ENCODE assay signal across 12 cellular contexts in genomic region chr17:66522591-66523272, GRCh38.
DNase-seq lines count a peak whose midpoint lies in the region; ATAC-seq and TF ChIP-seq lines count a peak whose summit lies in the region.
"Had no signal": no experiment of that assay in that cellular context is flagged by ENCODE, and none has a peak within 500 bp of the region (broad histone marks: within the 10 kb centered on the region; RNA-seq: fewer than 3 reads in every experiment).

No MANE protein-coding gene starts in this region.

- H3K4me1 ChIP-seq in hepatocyte (ENCODE audit: insufficient read depth), result peaks cover 21% of the 10 kb centered on the region
- H3K4me1 ChIP-seq in uterus, result no peaks in the 10 kb centered on the region
- H3K4me1 ChIP-seq in prostate gland (replicated peaks), result peaks cover 4% of the 10 kb centered on the region
- H3K4me1 ChIP-seq: lower lobe of right lung, pancreas had no signal

- ATAC-seq in natural killer cell treated with Interleukin-12 subunit alpha and Interleukin-12 subunit beta and Interleukin-15 and Interleukin-18, amount 100 ng/mL, for 72 hours, result peak in 1 of 2 donors; percentile 45
- no peak for ATAC-seq in natural killer cell
- ATAC-seq in activated CD8-positive, alpha-beta T cell treated with anti-CD3 and anti-CD28 coated beads, Interleukin-2, amount 10 ng/mL, durations not matched to agents 7 days and 5 days, result no peak
- ATAC-seq: lower lobe of right lung, pancreas had no signal

- no peak for TF ChIP-seq POLR2A in uterus (IDR thresholded peaks at IDR 0.05)
- TF ChIP-seq POLR2A in prostate gland (IDR thresholded peaks at IDR 0.05), result no peak

- H3K36me3 ChIP-seq in hepatocyte (replicated peaks; ENCODE audit: insufficient read depth, low read depth) (no peaks in the 10 kb centered on the region), uterus (no peaks in the 10 kb centered on the region), prostate gland (no peaks in the 10 kb centered on the region)
- H3K36me3 ChIP-seq: lower lobe of right lung, pancreas had no signal

- POLR2A ChIA-PET in activated CD8-positive, alpha-beta T cell treated with anti-CD3 and anti-CD28 coated beads, Interleukin-2, amount 10 ng/mL, durations not matched to agents 7 days and 5 days (lab: Charles Lee), result no interaction called here

- no peaks in the 10 kb centered on the region for H3K9me3 ChIP-seq in hepatocyte (ENCODE audit: low read depth)
- no peaks in the 10 kb centered on the region for H3K9me3 ChIP-seq in uterus
- H3K9me3 ChIP-seq in prostate gland, result no peaks in the 10 kb centered on the region
- H3K9me3 ChIP-seq: lower lobe of right lung, pancreas had no signal

- intact Hi-C loops in natural killer cell (cut with micrococcal nuclease) (no loop called here), uterus (cut with DNase I; ENCODE audit: low total_unique reads) (no loop called here), prostate gland (cut with DNase I) (loop anchor here (10.0 kb wide), 1 partner anchor 102 kb away; no protein-coding TSS in a partner anchor)

- H3K27ac ChIP-seq in hepatocyte, result peak overlapping the region; percentile 84
- H3K27ac ChIP-seq in uterus, result peak overlapping the region; percentile 65 to 72
- peak overlapping the region in 1 of 2 donors; percentile 28 for H3K27ac ChIP-seq in prostate gland
- H3K27ac ChIP-seq: lower lobe of right lung, pancreas had no signal

- no peaks in the 10 kb centered on the region for H3K27me3 ChIP-seq in hepatocyte
- H3K27me3 ChIP-seq in uterus, result no peaks in the 10 kb centered on the region
- H3K27me3 ChIP-seq in prostate gland (replicated peaks; ENCODE audit: insufficient read depth), result no peaks in the 10 kb centered on the region
- H3K27me3 ChIP-seq: pancreas had no signal

- H3K4me3 ChIP-seq in hepatocyte (no peak overlapping the region), uterus (no peak overlapping the region), prostate gland (no peak overlapping the region)
- H3K4me3 ChIP-seq: lower lobe of right lung, pancreas had no signal

- H3K4me3 Mint-ChIP-seq in natural killer cell treated with Interleukin-12 subunit alpha and Interleukin-12 subunit beta and Interleukin-15 and Interleukin-18, amount 100 ng/mL, for 72 hours, result peak overlapping the region; percentile 43
- no peak overlapping the region for H3K4me3 Mint-ChIP-seq in natural killer cell
- no peak overlapping the region for H3K4me3 Mint-ChIP-seq in activated CD8-positive, alpha-beta T cell treated with anti-CD3 and anti-CD28 coated beads, Interleukin-2, amount 10 ng/mL, durations not matched to agents 7 days and 5 days

- H2AFZ ChIP-seq in hepatocyte, result no peak overlapping the region

- TF ChIP-seq CTCF in natural killer cell (IDR thresholded peaks at IDR 0.05) (no peak), hepatocyte (IDR thresholded peaks at IDR 0.05; ENCODE audit: poor library complexity) (no peak), uterus (IDR thresholded peaks at IDR 0.05) (no peak), prostate gland (IDR thresholded peaks at IDR 0.05) (no peak)

- DNase-seq in natural killer cell treated with Interleukin-12 subunit alpha and Interleukin-12 subunit beta and Interleukin-15 and Interleukin-18, amount 100 ng/mL, for 72 hours (ENCODE audit: low spot score), result no peak
- DNase-seq in natural killer cell (no peak), hepatocyte (ENCODE audit: low spot score) (no peak), uterus (peak; percentile 22 to 50), prostate gland (ENCODE audit: low spot score) (no peak), RKO (ENCODE audit: low spot score) (no peak), DMS53 (lab: John Stamatoyannopoulos, UW) (no peak)
- no peak for DNase-seq in activated CD8-positive, alpha-beta T cell treated with anti-CD3 and anti-CD28 coated beads, Interleukin-2, amount 10 ng/mL, durations not matched to agents 7 days and 5 days
- DNase-seq: AML-193, KG1, lower lobe of right lung, pancreas had no signal

- H3K4me1 Mint-ChIP-seq in natural killer cell treated with Interleukin-12 subunit alpha and Interleukin-12 subunit beta and Interleukin-15 and Interleukin-18, amount 100 ng/mL, for 72 hours (ENCODE audit: low read depth in 2 of 2), result peaks cover 28 to 29% of the 10 kb centered on the region in 2 donors
- peaks cover 10 to 14% of the 10 kb centered on the region in 2 donors for H3K4me1 Mint-ChIP-seq in natural killer cell
- H3K4me1 Mint-ChIP-seq in activated CD8-positive, alpha-beta T cell treated with anti-CD3 and anti-CD28 coated beads, Interleukin-2, amount 10 ng/mL, durations not matched to agents 7 days and 5 days (ENCODE audit: low read depth), result peaks cover 65% of the 10 kb centered on the region

- CTCF ChIA-PET in activated CD8-positive, alpha-beta T cell treated with anti-CD3 and anti-CD28 coated beads, Interleukin-2, amount 10 ng/mL, durations not matched to agents 7 days and 5 days (lab: Charles Lee), result interaction anchor here (1.0 to 1.3 kb wide), 2 partner anchors 12 to 15 kb away, joined by 3 to 4 read pairs; no protein-coding TSS in a partner anchor

- H3K4me2 ChIP-seq in hepatocyte, result no peak overlapping the region

- H3K9me3 Mint-ChIP-seq in natural killer cell treated with Interleukin-12 subunit alpha and Interleukin-12 subunit beta and Interleukin-15 and Interleukin-18, amount 100 ng/mL, for 72 hours, result no peaks in the 10 kb centered on the region
- H3K9me3 Mint-ChIP-seq in natural killer cell, result no peaks in the 10 kb centered on the region
- no peaks in the 10 kb centered on the region for H3K9me3 Mint-ChIP-seq in activated CD8-positive, alpha-beta T cell treated with anti-CD3 and anti-CD28 coated beads, Interleukin-2, amount 10 ng/mL, durations not matched to agents 7 days and 5 days (ENCODE audit: insufficient read depth)

- WGBS in hepatocyte (ENCODE audit: low lambda C conversion rate, missing lambda C conversion rate), result 89% methylated on average over 3 of the region's 3 CpGs
- WGBS in prostate gland, result 95% methylated on average over 3 of the region's 3 CpGs

- H3K79me2 ChIP-seq in hepatocyte, result peaks cover 6% of the 10 kb centered on the region

- H3K27ac Mint-ChIP-seq in natural killer cell treated with Interleukin-12 subunit alpha and Interleukin-12 subunit beta and Interleukin-15 and Interleukin-18, amount 100 ng/mL, for 72 hours, result peak overlapping the region; percentile 45 to 81
- H3K27ac Mint-ChIP-seq in natural killer cell, result peak overlapping the region in 1 of 2 donors; percentile 0
- H3K27ac Mint-ChIP-seq in activated CD8-positive, alpha-beta T cell treated with anti-CD3 and anti-CD28 coated beads, Interleukin-2, amount 10 ng/mL, durations not matched to agents 7 days and 5 days, result peak overlapping the region; percentile 66

- no peaks in the 10 kb centered on the region for H3K27me3 Mint-ChIP-seq in natural killer cell treated with Interleukin-12 subunit alpha and Interleukin-12 subunit beta and Interleukin-15 and Interleukin-18, amount 100 ng/mL, for 72 hours
- H3K27me3 Mint-ChIP-seq in natural killer cell (ENCODE audit: low read depth in 2 of 2), result no peaks in the 10 kb centered on the region
- H3K27me3 Mint-ChIP-seq in activated CD8-positive, alpha-beta T cell treated with anti-CD3 and anti-CD28 coated beads, Interleukin-2, amount 10 ng/mL, durations not matched to agents 7 days and 5 days (ENCODE audit: low read depth), result no peaks in the 10 kb centered on the region

- no peaks in the 10 kb centered on the region for H3K9me2 ChIP-seq in hepatocyte (replicated peaks; ENCODE audit: insufficient read depth)

- H4K20me1 ChIP-seq in hepatocyte (ENCODE audit: insufficient read depth, poor library complexity, severe bottlenecking), result no peaks in the 10 kb centered on the region

- no peaks in the 10 kb centered on the region for H3K36me3 Mint-ChIP-seq in natural killer cell treated with Interleukin-12 subunit alpha and Interleukin-12 subunit beta and Interleukin-15 and Interleukin-18, amount 100 ng/mL, for 72 hours
- H3K36me3 Mint-ChIP-seq in natural killer cell, result no peaks in the 10 kb centered on the region
- H3K36me3 Mint-ChIP-seq in activated CD8-positive, alpha-beta T cell treated with anti-CD3 and anti-CD28 coated beads, Interleukin-2, amount 10 ng/mL, durations not matched to agents 7 days and 5 days (ENCODE audit: low read depth), result peaks cover 29% of the 10 kb centered on the region

Comparison
In these comparisons a context has a peak if more than half of its experiments do, and no peak if none do; other contexts are left out.
1. DNase-seq: peak in uterus (2 of 2); none in natural killer cell treated with Interleukin-12 subunit alpha and Interleukin-12 subunit beta and Interleukin-15 and Interleukin-18, amount 100 ng/mL, for 72 hours (single experiment), natural killer cell (single experiment), activated CD8-positive, alpha-beta T cell treated with anti-CD3 and anti-CD28 coated beads, Interleukin-2, amount 10 ng/mL, durations not matched to agents 7 days and 5 days (single experiment), hepatocyte (single experiment), prostate gland (single experiment), RKO (single experiment) and DMS53 (single experiment).